Comparison of ENCODE assay signal across 8 cellular contexts in the genomic region with DNA sequence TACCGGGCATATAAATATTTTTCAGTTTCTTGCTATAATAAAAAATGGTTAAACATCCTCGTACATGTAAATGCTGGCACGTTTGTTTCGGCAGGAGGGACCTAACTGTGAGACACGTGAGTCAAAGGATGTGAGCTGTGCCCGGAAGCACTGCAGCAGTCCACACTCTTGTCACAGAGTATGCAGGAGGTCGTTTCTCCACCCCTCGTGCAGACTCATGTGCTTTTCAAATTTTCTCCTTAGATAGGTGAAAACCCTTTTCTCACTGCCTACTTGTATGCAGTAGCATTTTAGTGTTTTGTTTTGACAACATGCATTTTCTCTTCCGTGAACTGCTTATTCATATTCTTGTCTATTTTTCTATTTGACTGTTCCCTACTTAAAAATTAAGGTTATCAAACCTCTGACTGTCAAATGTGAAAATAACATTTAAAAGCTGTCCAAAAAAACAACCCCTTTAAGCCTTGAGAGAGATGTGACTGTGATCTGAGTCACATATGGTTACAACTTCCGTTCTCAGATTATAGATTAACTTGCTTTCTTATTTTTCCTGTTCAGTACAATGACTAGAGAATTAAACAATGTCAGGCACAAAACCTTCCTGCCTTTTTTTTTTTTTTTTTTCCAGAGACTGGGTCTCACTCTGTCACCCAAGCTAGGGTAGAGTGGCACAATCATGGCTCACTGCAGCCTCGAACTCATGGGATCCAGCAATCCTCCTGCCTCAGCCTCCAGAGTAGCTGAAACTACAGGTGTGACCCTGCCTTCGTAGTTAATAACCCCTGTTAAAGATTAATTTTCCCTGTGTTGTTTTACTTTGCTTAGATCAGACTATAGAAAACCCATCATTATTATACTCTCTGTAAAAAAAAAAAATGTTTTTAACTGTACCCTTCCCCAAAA. TPM values are rescaled to one million over a fixed set of nuclear protein-coding genes. Genes with fewer than 3 reads are reported as not detected.
DNase-seq lines count a peak whose midpoint lies in the region; ATAC-seq, FAIRE-seq and TF ChIP-seq lines count a peak whose summit lies in the region.

No MANE protein-coding gene starts in this region.

- peaks cover 22% of the 10 kb centered on the region for H3K4me1 Mint-ChIP-seq in activated CD4-positive, alpha-beta T cell treated with anti-CD3 and anti-CD28 coated beads for 36 hours
- H3K4me1 Mint-ChIP-seq in stimulated activated naive CD8-positive, alpha-beta T cell treated with anti-CD3 and anti-CD28 coated beads, Interleukin-15, amount 100 ng/mL, for 72 hours, result no peaks in the 10 kb centered on the region

- ATAC-seq in HG03175 (IDR thresholded peaks at IDR 0.05; ENCODE audit: unreplicated experiment), result peak; percentile 89
- peak; percentile 95 for ATAC-seq in activated CD4-positive, alpha-beta T cell treated with anti-CD3 and anti-CD28 coated beads for 36 hours
- peak; percentile 87 for ATAC-seq in stimulated activated naive CD8-positive, alpha-beta T cell treated with anti-CD3 and anti-CD28 coated beads, Interleukin-15, amount 100 ng/mL, for 72 hours

- no peak for FAIRE-seq in GM12892 (lab: Jason Lieb, UNC)

- TF ChIP-seq POLR2A in GM12892 (IDR thresholded peaks at IDR 0.05; ENCODE audit: low read depth, low read length), result no peak

- H3K27me3 Mint-ChIP-seq in activated CD4-positive, alpha-beta T cell treated with anti-CD3 and anti-CD28 coated beads for 36 hours, result no peaks in the 10 kb centered on the region
- H3K27me3 Mint-ChIP-seq in stimulated activated naive CD8-positive, alpha-beta T cell treated with anti-CD3 and anti-CD28 coated beads, Interleukin-15, amount 100 ng/mL, for 72 hours, result no peaks in the 10 kb centered on the region

- H3K9me3 Mint-ChIP-seq in activated CD4-positive, alpha-beta T cell treated with anti-CD3 and anti-CD28 coated beads for 36 hours (ENCODE audit: low read depth), result no peaks in the 10 kb centered on the region
- H3K9me3 Mint-ChIP-seq in stimulated activated naive CD8-positive, alpha-beta T cell treated with anti-CD3 and anti-CD28 coated beads, Interleukin-15, amount 100 ng/mL, for 72 hours, result peaks cover 0 to 7% of the 10 kb centered on the region in 2 donors

- H3K27ac Mint-ChIP-seq in activated CD4-positive, alpha-beta T cell treated with anti-CD3 and anti-CD28 coated beads for 36 hours, result peak overlapping the region; percentile 66
- H3K27ac Mint-ChIP-seq in stimulated activated naive CD8-positive, alpha-beta T cell treated with anti-CD3 and anti-CD28 coated beads, Interleukin-15, amount 100 ng/mL, for 72 hours, result no peak overlapping the region

- peaks cover 2% of the 10 kb centered on the region for H3K36me3 Mint-ChIP-seq in activated CD4-positive, alpha-beta T cell treated with anti-CD3 and anti-CD28 coated beads for 36 hours (ENCODE audit: low read depth)

- POLR2A ChIA-PET in activated CD4-positive, alpha-beta T cell treated with anti-CD3 and anti-CD28 coated beads for 36 hours (lab: Charles Lee), result interaction anchor here (0.6 kb wide), 1 partner anchor 10 kb away, joined by 3 read pairs; no protein-coding TSS in a partner anchor

- CTCF ChIA-PET in activated CD4-positive, alpha-beta T cell treated with anti-CD3 and anti-CD28 coated beads for 36 hours (lab: Charles Lee), result no interaction called here

- no peak overlapping the region for H3K4me3 Mint-ChIP-seq in activated CD4-positive, alpha-beta T cell treated with anti-CD3 and anti-CD28 coated beads for 36 hours
- H3K4me3 Mint-ChIP-seq in stimulated activated naive CD8-positive, alpha-beta T cell treated with anti-CD3 and anti-CD28 coated beads, Interleukin-15, amount 100 ng/mL, for 72 hours, result no peak overlapping the region

- intact Hi-C loops in activated CD4-positive, alpha-beta T cell treated with anti-CD3 and anti-CD28 coated beads for 36 hours (cut with DNase I, micrococcal nuclease), result loop anchor here (1.0 kb wide), 2 partner anchors 43 to 45 kb away; a partner anchor contains a TSS

- peak; percentile 74 for DNase-seq in activated naive CD4-positive, alpha-beta T cell treated with Interleukin-2 at 50 U/mL for 16 hours
- no peak for DNase-seq in activated naive CD4-positive, alpha-beta T cell treated with anti-CD3 and anti-CD28 coated beads, Interleukin-2, amount 50 U/mL, for 16 hours
- DNase-seq in activated CD4-positive, alpha-beta T cell treated with anti-CD3 and anti-CD28 coated beads for 36 hours, result peak; percentile 69
- DNase-seq in glomerular visceral epithelial cell (ENCODE audit: extremely low spot score) (peak; percentile 63), GM12892 (ENCODE audit: insufficient read length) (no peak), NCI-H82 (lab: John Stamatoyannopoulos, UW) (no peak)
- peak in 1 of 2 donors; percentile 12 for DNase-seq in stimulated activated naive CD8-positive, alpha-beta T cell treated with anti-CD3 and anti-CD28 coated beads, Interleukin-15, amount 100 ng/mL, for 72 hours

RNA-seq across cellular contexts. Expression of a gene that starts 45.1 kb away (rescaled TPM):
- total RNA-seq in activated CD4-positive, alpha-beta T cell treated with anti-CD3 and anti-CD28 coated beads for 36 hours, result 1 to 10 TPM; 6.9 to 8.1 TPM
- polyA plus RNA-seq in GM12892 (2012; ENCODE audit: missing spikeins), result 1.1 TPM

Comparison
In these comparisons a context has a peak if more than half of its experiments do, and no peak if none do; other contexts are left out.
1. DNase-seq: peak in activated naive CD4-positive, alpha-beta T cell treated with Interleukin-2 at 50 U/mL for 16 hours (single experiment), activated CD4-positive, alpha-beta T cell treated with anti-CD3 and anti-CD28 coated beads for 36 hours (single experiment) and glomerular visceral epithelial cell (single experiment); none in activated naive CD4-positive, alpha-beta T cell treated with anti-CD3 and anti-CD28 coated beads, Interleukin-2, amount 50 U/mL, for 16 hours (single experiment), GM12892 (single experiment) and NCI-H82 (single experiment).
2. Peak in every context shown above with its lines, with median percentiles within 50 percentile points of each other: ATAC-seq.